1 cellular context compared by ENCODE assay signal in the genomic region with DNA sequence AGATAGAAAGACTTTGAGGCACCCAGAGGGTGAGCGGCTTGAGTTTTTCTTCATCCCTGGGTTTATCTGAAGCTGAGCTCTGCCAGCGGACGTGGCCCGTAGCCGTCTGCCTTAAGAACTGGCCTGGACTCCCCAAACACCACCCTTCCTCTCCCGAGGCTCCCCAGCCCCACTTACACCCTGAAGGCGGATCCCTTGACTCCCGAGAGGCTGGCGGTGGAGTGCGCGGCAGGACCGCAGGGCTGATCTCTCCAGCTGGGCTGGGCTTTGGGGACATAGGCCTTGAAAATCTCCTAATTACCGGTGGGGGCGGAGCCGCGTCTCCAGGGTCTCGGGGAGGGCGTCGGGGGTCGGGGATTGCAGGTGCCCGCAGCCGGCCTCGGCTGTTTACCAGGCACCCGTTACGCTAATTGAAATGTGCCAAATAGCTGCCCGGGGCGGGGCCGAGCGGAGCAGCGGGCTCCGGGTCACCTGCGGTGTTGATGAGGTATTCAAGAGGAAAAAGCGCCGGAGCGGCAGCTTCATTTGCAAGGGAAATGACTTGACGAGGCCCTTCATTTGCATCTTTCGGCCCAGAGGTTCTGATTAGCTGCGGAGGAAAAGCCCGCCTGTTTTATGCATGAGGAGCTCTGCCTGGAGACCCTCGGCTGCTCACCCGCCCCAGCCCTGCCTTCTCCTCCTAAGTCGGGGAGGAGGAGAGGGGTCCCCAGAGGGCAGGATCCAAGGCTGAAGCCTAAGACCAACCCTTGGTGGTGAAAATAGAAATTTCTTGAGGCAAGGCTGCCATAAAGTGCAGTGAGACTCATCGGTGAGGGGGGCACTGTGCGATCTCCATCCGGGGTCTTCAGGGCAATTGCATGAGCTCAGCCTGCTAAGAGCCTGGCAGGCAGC.
TF ChIP-seq lines count a peak whose summit lies in the region.

No MANE protein-coding gene starts in this region.

TF ChIP-seq in H1, 55 proteins besides CTCF, POLR2A, EP300 and RAD21 (continued from another document):
- TF ChIP-seq JUND (IDR thresholded peaks at IDR 0.05; ENCODE audit: low read length): 0 out of 2 replicates have a peak, but pooled peaks have one; percentile 30
- TF ChIP-seq YY1 (IDR thresholded peaks at IDR 0.05; ENCODE audit: low read depth, low read length): peak; percentile 31; the same call in 1 of the 2 replicates
- peak; percentile 55 for TF ChIP-seq ASH2L (IDR thresholded peaks at IDR 0.05; ENCODE audit: low read length)
- peak; percentile 58 for TF ChIP-seq PHF8 (conservative IDR thresholded peaks at IDR 0.05; ENCODE audit: low read depth, low read length)
- TF ChIP-seq SIN3A (conservative IDR thresholded peaks at IDR 0.05 in 1 of 2, IDR thresholded peaks at IDR 0.05 in 1 of 2; ENCODE audit: low read depth in 1 of 2, low read length in 2 of 2): peak; percentile 10 to 42; a peak in 1 of 4 replicates
- TF ChIP-seq, protein P1, sequence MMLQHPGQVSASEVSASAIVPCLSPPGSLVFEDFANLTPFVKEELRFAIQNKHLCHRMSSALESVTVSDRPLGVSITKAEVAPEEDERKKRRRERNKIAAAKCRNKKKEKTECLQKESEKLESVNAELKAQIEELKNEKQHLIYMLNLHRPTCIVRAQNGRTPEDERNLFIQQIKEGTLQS (IDR thresholded peaks at IDR 0.05; ENCODE audit: insufficient read depth, low read depth, low read length): no peak
- TF ChIP-seq BRCA1 (IDR thresholded peaks at IDR 0.05; ENCODE audit: low read depth, low read length): no peak
- TF ChIP-seq EGR1 (IDR thresholded peaks at IDR 0.05; ENCODE audit: borderline replicate concordance, low read depth, low read length): 0 out of 2 replicates have a peak, but pooled peaks have one; percentile 5
- peak; percentile 46; the same call in 1 of the 2 replicates for TF ChIP-seq POLR2AphosphoS5 (IDR thresholded peaks at IDR 0.05; ENCODE audit: low read depth, low read length)
- TF ChIP-seq CBX8 (IDR thresholded peaks at IDR 0.05; ENCODE audit: borderline replicate concordance, low read depth, low read length): no peak
- no peak for TF ChIP-seq SIX5 (IDR thresholded peaks at IDR 0.05; ENCODE audit: low read depth, low read length)
- TF ChIP-seq KDM4A (IDR thresholded peaks at IDR 0.05; ENCODE audit: low read depth, low read length, severe bottlenecking): peak; percentile 41
- peak; percentile 41; the same call in 1 of the 2 replicates for TF ChIP-seq CREB1 (IDR thresholded peaks at IDR 0.05)
- peak; percentile 76; the same call in 1 of the 2 replicates for TF ChIP-seq RBBP5 (IDR thresholded peaks at IDR 0.05; ENCODE audit: borderline replicate concordance, low read depth, low read length)
- no peak for TF ChIP-seq RXRA (IDR thresholded peaks at IDR 0.05; ENCODE audit: insufficient read depth, low read depth, low read length)
- TF ChIP-seq, protein P2, sequence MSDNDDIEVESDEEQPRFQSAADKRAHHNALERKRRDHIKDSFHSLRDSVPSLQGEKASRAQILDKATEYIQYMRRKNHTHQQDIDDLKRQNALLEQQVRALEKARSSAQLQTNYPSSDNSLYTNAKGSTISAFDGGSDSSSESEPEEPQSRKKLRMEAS (IDR thresholded peaks at IDR 0.05): peak; percentile 70
